ENCODE assay signal across 22 cellular contexts in the genomic region with DNA sequence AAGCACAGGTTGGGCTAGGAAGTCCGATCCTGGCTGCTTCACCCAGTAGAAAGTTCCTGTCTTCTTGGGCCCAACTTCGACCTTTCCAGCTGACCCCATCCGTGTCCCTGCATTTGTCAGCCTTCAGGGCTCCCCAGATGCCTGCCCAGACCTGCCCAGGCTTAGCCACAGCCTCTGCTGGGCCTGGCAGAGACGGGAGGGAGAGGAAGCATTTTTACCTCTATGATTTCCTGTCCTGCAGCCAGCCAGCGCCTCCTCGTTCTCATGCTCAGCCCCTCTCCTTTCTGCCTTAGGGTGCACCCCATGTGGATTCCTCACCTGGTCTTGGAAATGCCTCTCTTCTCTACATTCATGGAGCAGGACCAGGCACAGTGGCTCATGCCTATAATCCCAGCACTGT. TPM values are rescaled to one million over a fixed set of nuclear protein-coding genes. Genes with fewer than 3 reads are reported as not detected.
DNase-seq lines count a peak whose midpoint lies in the region; ATAC-seq and TF ChIP-seq lines count a peak whose summit lies in the region.
"Had no signal": no experiment of that assay in that cellular context is flagged by ENCODE, and none has a peak within 500 bp of the region (broad histone marks: within the 10 kb centered on the region; RNA-seq: fewer than 3 reads in every experiment).

No MANE protein-coding gene starts in this region.

- H4K20me1 ChIP-seq in HCT116 (ENCODE audit: insufficient read depth), result no peaks in the 10 kb centered on the region

- CTCF ChIA-PET in HCT116 (lab: Charles Lee), result no interaction called here

- H3K9me3 Mint-ChIP-seq in stimulated activated naive B cell treated with anti-CD40 and anti-IgM and Interleukin-4, amounts not matched to agents 10 μg/mL and 1 μg/mL and 100 μg/mL, for 72 hours, result no peaks in the 10 kb centered on the region
- H3K9me3 Mint-ChIP-seq: activated CD4-positive, alpha-beta T cell treated with anti-CD3 and anti-CD28 coated beads, Interleukin-2, amount 10 ng/mL, durations not matched to agents 24 days and 14 days; central memory CD8-positive, alpha-beta T cell; effector memory CD8-positive, alpha-beta T cell; T-cell had no signal

- no peak for TF ChIP-seq CTCF in HCT116 (IDR thresholded peaks at IDR 0.05 in 2 of 3, conservative IDR thresholded peaks at IDR 0.05 in 1 of 3; ENCODE audit: borderline replicate concordance in 1 of 3, insufficient read depth in 1 of 3, low read depth in 2 of 3, low read length in 2 of 3)

- H3K27ac ChIP-seq in HCT116 (ENCODE audit: low read depth, low read length) (peak overlapping the region; percentile 71), epithelial cell of prostate (peak overlapping the region; percentile 68)
- H3K27ac ChIP-seq: ascending aorta, parathyroid adenoma had no signal

- H3K9me3 ChIP-seq in HCT116 (ENCODE audit: control insufficient read depth in 1 of 2, insufficient read depth in 1 of 2, low read depth in 1 of 2, low read length in 2 of 2), result no peaks in the 10 kb centered on the region
- H3K9me3 ChIP-seq: ascending aorta had no signal

- no peaks in the 10 kb centered on the region for H3K27me3 ChIP-seq in HCT116 (ENCODE audit: insufficient read depth, low read length)
- H3K27me3 ChIP-seq: ascending aorta had no signal

- intact Hi-C loops in HCT116 (cut with micrococcal nuclease), result no loop called here

- no peak for TF ChIP-seq POLR2A in HCT116 (IDR thresholded peaks at IDR 0.05; ENCODE audit: borderline replicate concordance, extremely low read depth, insufficient read depth, insufficient read length)

- H3K4me3 Mint-ChIP-seq in stimulated activated naive B cell treated with anti-CD40 and anti-IgM and Interleukin-4, amounts not matched to agents 10 μg/mL and 1 μg/mL and 100 μg/mL, for 72 hours, result no peak overlapping the region
- H3K4me3 Mint-ChIP-seq: activated CD4-positive, alpha-beta T cell treated with anti-CD3 and anti-CD28 coated beads, Interleukin-2, amount 10 ng/mL, durations not matched to agents 24 days and 14 days; activated naive CD8-positive, alpha-beta T cell; central memory CD8-positive, alpha-beta T cell; effector memory CD8-positive, alpha-beta T cell; T-cell had no signal

- H3K36me3 ChIP-seq in HCT116 (ENCODE audit: control insufficient read depth in 1 of 2, insufficient read depth in 2 of 2, low read length in 2 of 2), result no peaks in the 10 kb centered on the region; a peak in 1 of 4 replicates
- H3K36me3 ChIP-seq: ascending aorta had no signal

- no peaks in the 10 kb centered on the region for H3K27me3 Mint-ChIP-seq in stimulated activated naive B cell treated with anti-CD40 and anti-IgM and Interleukin-4, amounts not matched to agents 10 μg/mL and 1 μg/mL and 100 μg/mL, for 72 hours
- H3K27me3 Mint-ChIP-seq: activated naive CD8-positive, alpha-beta T cell; central memory CD8-positive, alpha-beta T cell; T-cell had no signal

- DNase-seq in HCT116 (ENCODE audit: low read depth, low spot score) (no peak), SW480 (ENCODE audit: low spot score) (peak; percentile 60), epithelial cell of prostate (ENCODE audit: low read depth, low spot score) (no peak), superior temporal gyrus (ENCODE audit: extremely low spot score) (no peak), NCI-H1092 (lab: John Stamatoyannopoulos, UW) (no peak)
- no peak for DNase-seq in stimulated activated naive B cell treated with anti-CD40 and anti-IgM and Interleukin-4, amounts not matched to agents 10 μg/mL and 1 μg/mL and 100 μg/mL, for 72 hours
- DNase-seq: activated CD4-positive, alpha-beta T cell treated with anti-CD3 and anti-CD28 coated beads, Interleukin-2, amount 10 ng/mL, durations not matched to agents 24 days and 14 days; DMS153; effector memory CD8-positive, alpha-beta T cell; glutamatergic neuron; mesenchymal stem cell; NCI-H1048; NCI-H187 treated with DMSO at 0.1 percent for 48 hours; NCI-H2227 treated with DMSO at 0.1 percent for 48 hours; PC-3; T-cell had no signal

- no peak overlapping the region for H3K4me3 ChIP-seq in HCT116 (replicated peaks in 1 of 2; ENCODE audit: low read depth in 1 of 2, low read length in 2 of 2)
- H3K4me3 ChIP-seq: ascending aorta had no signal

- peaks cover 5 to 18% of the 10 kb centered on the region in 2 donors for H3K4me1 Mint-ChIP-seq in stimulated activated naive B cell treated with anti-CD40 and anti-IgM and Interleukin-4, amounts not matched to agents 10 μg/mL and 1 μg/mL and 100 μg/mL, for 72 hours
- H3K4me1 Mint-ChIP-seq: central memory CD8-positive, alpha-beta T cell had no signal

- H3K9ac ChIP-seq in HCT116 (ENCODE audit: low read length), result no peak overlapping the region
- H3K9ac ChIP-seq: parathyroid adenoma had no signal

- peak overlapping the region; percentile 10 for H3K27ac Mint-ChIP-seq in stimulated activated naive B cell treated with anti-CD40 and anti-IgM and Interleukin-4, amounts not matched to agents 10 μg/mL and 1 μg/mL and 100 μg/mL, for 72 hours
- H3K27ac Mint-ChIP-seq: activated CD4-positive, alpha-beta T cell treated with anti-CD3 and anti-CD28 coated beads, Interleukin-2, amount 10 ng/mL, durations not matched to agents 24 days and 14 days; activated naive CD8-positive, alpha-beta T cell; effector memory CD8-positive, alpha-beta T cell; T-cell had no signal

- POLR2A ChIA-PET in HCT116 (lab: Charles Lee), result no interaction called here

- peaks cover 45 to 68% of the 10 kb centered on the region in 2 experiments for H3K4me1 ChIP-seq in HCT116 (ENCODE audit: control insufficient read depth in 1 of 2, insufficient read depth in 2 of 2, low read length in 2 of 2)

- peak overlapping the region; percentile 19 for H3K4me2 ChIP-seq in HCT116 (ENCODE audit: low read length)

- ATAC-seq in HCT116 (no peak), GM21423 (IDR thresholded peaks at IDR 0.05; ENCODE audit: unreplicated experiment) (no peak)
- ATAC-seq in stimulated activated naive B cell treated with anti-CD40 and anti-IgM and Interleukin-4, amounts not matched to agents 10 μg/mL and 1 μg/mL and 100 μg/mL, for 72 hours (replicated peaks), result no peak
- ATAC-seq: effector memory CD8-positive, alpha-beta T cell; PC-3; sciatic nerve; T-cell had no signal

- no peak for TF ChIP-seq RAD21 in HCT116 (IDR thresholded peaks at IDR 0.05; ENCODE audit: low read depth)

- BruUV-seq in HCT116 (replicated peaks; lab: Mats Ljungman, UMichigan), result no TSS peak

- no peaks in the 10 kb centered on the region for H3K9me2 ChIP-seq in HCT116 (ENCODE audit: insufficient read depth)

- H3K79me2 ChIP-seq in HCT116 (ENCODE audit: insufficient read depth, low read length), result peaks cover 9% of the 10 kb centered on the region; the same call in 1 of the 2 replicates
- H3K79me2 ChIP-seq: parathyroid adenoma had no signal

- no peak overlapping the region for H2AFZ ChIP-seq in HCT116 (ENCODE audit: low read depth, low read length, poor library complexity, severe bottlenecking)
- H2AFZ ChIP-seq: parathyroid adenoma had no signal

- RAD21 ChIA-PET in HCT116 (lab: Charles Lee; ENCODE audit: low non-redundant PET in 1 of 2, low total read pairs in 2 of 2, uncharacterized antibody in 2 of 2, unreplicated experiment in 2 of 2), result no interaction called here

- H3K36me3 Mint-ChIP-seq in stimulated activated naive B cell treated with anti-CD40 and anti-IgM and Interleukin-4, amounts not matched to agents 10 μg/mL and 1 μg/mL and 100 μg/mL, for 72 hours, result no peaks in the 10 kb centered on the region
- H3K36me3 Mint-ChIP-seq: activated naive CD8-positive, alpha-beta T cell; T-cell had no signal

TF ChIP-seq in HCT116, 20 proteins besides CTCF, POLR2A, EP300 and RAD21 (continues in another document):
- no peak for TF ChIP-seq ELF1 (IDR thresholded peaks at IDR 0.05; ENCODE audit: borderline replicate concordance, low read depth)
- TF ChIP-seq CBX3 (IDR thresholded peaks at IDR 0.05; ENCODE audit: low read depth), result no peak
- no peak for TF ChIP-seq YY1 (IDR thresholded peaks at IDR 0.05; ENCODE audit: extremely low read depth, insufficient replicate concordance, low read depth, low read length)
- TF ChIP-seq FOSL1 (IDR thresholded peaks at IDR 0.05; ENCODE audit: low read depth), result no peak
- TF ChIP-seq, protein P1, sequence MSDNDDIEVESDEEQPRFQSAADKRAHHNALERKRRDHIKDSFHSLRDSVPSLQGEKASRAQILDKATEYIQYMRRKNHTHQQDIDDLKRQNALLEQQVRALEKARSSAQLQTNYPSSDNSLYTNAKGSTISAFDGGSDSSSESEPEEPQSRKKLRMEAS (IDR thresholded peaks at IDR 0.05), result no peak
- no peak for TF ChIP-seq EZH2 (IDR thresholded peaks at IDR 0.05)
- no peak for TF ChIP-seq ZNF274 (IDR thresholded peaks at IDR 0.05; ENCODE audit: low read depth, low read length)
- no peak for TF ChIP-seq ATF3 (IDR thresholded peaks at IDR 0.05)
- no peak for TF ChIP-seq JUND (IDR thresholded peaks at IDR 0.05)
- TF ChIP-seq SRF (IDR thresholded peaks at IDR 0.05; ENCODE audit: low read depth), result no peak

RNA-seq across cellular contexts. Expression of gene METTL27, which starts 3.7 kb away (rescaled TPM):
- 30.4 TPM for total RNA-seq in HCT116 (2021; ENCODE audit: unreplicated experiment)
- 36.9 and 40.2 TPM in 2 replicates for polyA plus RNA-seq in HCT116 (2012)
- total RNA-seq: ascending aorta had no signal

RNA-seq across cellular contexts. Expression of gene CLDN4, which starts 7.8 kb away (rescaled TPM):
- total RNA-seq in HCT116 (2021; ENCODE audit: unreplicated experiment), result 234 TPM
- 401 and 646 TPM in 2 replicates for polyA plus RNA-seq in HCT116 (2012)
- total RNA-seq: activated CD4-positive, alpha-beta T cell treated with anti-CD3 and anti-CD28 coated beads, Interleukin-2, amount 10 ng/mL, durations not matched to agents 24 days and 14 days had no signal

RNA-seq across cellular contexts. Expression of gene TMEM270, which starts 22.3 kb away (rescaled TPM):
- total RNA-seq in HCT116 (2021; ENCODE audit: unreplicated experiment), result 1.1 TPM
- 0.81 and 0.85 TPM in 2 replicates for polyA plus RNA-seq in HCT116 (2012)
- total RNA-seq: activated CD4-positive, alpha-beta T cell treated with anti-CD3 and anti-CD28 coated beads, Interleukin-2, amount 10 ng/mL, durations not matched to agents 24 days and 14 days; ascending aorta; PC-3; sciatic nerve; T-cell had no signal
